ENCODE assay signal across 25 cellular contexts in genomic region chr6:131646249-131646670, GRCh38. TPM values are rescaled to one million over a fixed set of nuclear protein-coding genes. Genes with fewer than 3 reads are reported as not detected.
"Had no signal": no experiment of that assay in that cellular context is flagged by ENCODE, and none has a peak within 500 bp of the region (broad histone marks: within the 10 kb centered on the region; RNA-seq: fewer than 3 reads in every experiment).

No MANE protein-coding gene starts in this region.

- H3K4me3 ChIP-seq: adrenal gland had no signal

- DNase-seq: activated CD4-positive, alpha-beta T cell treated with anti-CD3 and anti-CD28 coated beads for 48 hours; activated CD4-positive, alpha-beta T cell treated with anti-CD3 and anti-CD28 coated beads, Interleukin-2, amount 50 U/mL, for 4 hours; activated CD4-positive, CD25-positive, alpha-beta regulatory T cell treated with anti-CD3 and anti-CD28 coated beads, Interleukin-2, amount 50 U/mL, for 72 hours; activated CD8-positive, alpha-beta memory T cell treated with anti-CD3 and anti-CD28 coated beads, Interleukin-2, amount 50 U/mL, for 48 hours; activated CD8-positive, alpha-beta T cell treated with anti-CD3 and anti-CD28 coated beads, Interleukin-2, amount 10 ng/mL, durations not matched to agents 7 days and 5 days; activated naive CD4-positive, alpha-beta T cell treated with anti-CD3 and anti-CD28 coated beads, Interleukin-2, amount 50 U/mL, for 16 hours; activated naive CD8-positive, alpha-beta T cell treated with anti-CD3 and anti-CD28 coated beads, Interleukin-2, amount 10 ng/mL, durations not matched to agents 7 days and 5 days; activated T-cell treated with anti-CD3 and anti-CD28 coated beads, Interleukin-2, amount 50 U/mL, for 1 hour; adrenal gland; anterior cingulate cortex; Kasumi-1; KBM-7; NCI-H1048; NCI-H146; NCI-H187 treated with DMSO at 0.1 percent for 48 hours; NCI-H2081 treated with DMSO at 0.1 percent for 48 hours; NCI-H345; NCI-H510A; NCI-H526 treated with DMSO at 0.1 percent for 48 hours; NCI-H82; SHP77 treated with DMSO at 0.1 percent for 48 hours; T-helper 17 cell; T-helper 9 cell had no signal

- H3K27ac ChIP-seq: adrenal gland had no signal

- H3K36me3 ChIP-seq: adrenal gland had no signal

- H3K9me3 ChIP-seq: adrenal gland had no signal

- H3K27me3 ChIP-seq: adrenal gland had no signal

RNA-seq across cellular contexts. Expression of gene ENPP3, which starts 9.2 kb away (rescaled TPM):
- total RNA-seq: WTC11 had no signal

RNA-seq across cellular contexts. Expression of gene OR2A4, which starts 54.9 kb away (rescaled TPM):
- total RNA-seq: activated CD8-positive, alpha-beta T cell treated with anti-CD3 and anti-CD28 coated beads, Interleukin-2, amount 10 ng/mL, durations not matched to agents 7 days and 5 days; activated naive CD8-positive, alpha-beta T cell treated with anti-CD3 and anti-CD28 coated beads, Interleukin-2, amount 10 ng/mL, durations not matched to agents 7 days and 5 days; adrenal gland; OCI-LY7; T-helper 17 cell; WTC11 had no signal
